Comparison of ENCODE assay signal across 1 cellular context in the genomic region with DNA sequence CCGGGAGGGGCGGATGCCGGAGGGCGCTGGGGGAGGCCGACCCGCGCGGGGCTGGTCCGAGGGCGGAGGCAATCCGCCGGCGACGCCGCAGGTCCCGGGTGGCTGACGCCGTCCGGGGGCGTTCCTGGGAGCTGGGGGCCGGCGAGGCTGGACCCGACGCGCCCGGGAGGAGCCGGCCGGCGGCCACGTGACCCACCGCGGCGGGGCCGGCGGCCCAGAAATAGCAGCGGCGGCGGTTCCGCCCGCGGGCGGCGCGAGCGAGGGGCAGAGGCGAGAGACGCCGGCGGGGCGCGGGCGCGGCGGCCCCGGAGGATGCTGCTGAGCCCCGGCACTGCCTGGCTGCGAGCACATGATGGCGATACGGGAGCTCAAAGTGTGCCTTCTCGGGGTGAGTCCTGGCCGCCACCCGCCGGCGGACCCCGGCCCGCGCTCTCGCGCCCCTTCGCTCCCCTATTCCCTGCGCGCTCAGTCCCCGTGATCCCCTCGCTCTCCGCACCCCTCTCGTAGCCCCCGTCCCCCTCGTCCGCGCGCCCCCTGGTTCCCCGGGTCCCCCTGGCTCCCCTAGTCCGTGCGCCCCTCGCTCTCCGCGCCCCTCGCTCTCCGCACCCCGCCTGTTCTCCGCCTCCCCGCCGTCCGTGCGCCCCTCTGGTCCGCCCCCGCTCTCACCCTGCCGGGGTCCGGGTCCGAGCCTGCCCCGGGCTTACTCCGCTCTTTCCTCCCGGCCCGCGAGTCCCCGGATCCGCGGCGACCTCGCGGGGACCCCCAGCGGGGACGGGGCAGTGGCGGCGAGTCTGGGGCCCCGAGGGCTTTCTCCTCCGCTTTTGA.
A peak's percentile ranks its signal among the peaks of the same experiment; 100 is the strongest.
TF ChIP-seq lines count a peak whose summit lies in the region.

A gene with protein sequence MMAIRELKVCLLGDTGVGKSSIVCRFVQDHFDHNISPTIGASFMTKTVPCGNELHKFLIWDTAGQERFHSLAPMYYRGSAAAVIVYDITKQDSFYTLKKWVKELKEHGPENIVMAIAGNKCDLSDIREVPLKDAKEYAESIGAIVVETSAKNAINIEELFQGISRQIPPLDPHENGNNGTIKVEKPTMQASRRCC (plus strand): TSS at position 245 of the 825 bp plus-strand sequence. CDS start 105 bp downstream, at position 350.

TF ChIP-seq in HEK293, 187 proteins besides CTCF, POLR2A, EP300 and RAD21 (continued from another document and continues in another):
- TF ChIP-seq, protein P1, sequence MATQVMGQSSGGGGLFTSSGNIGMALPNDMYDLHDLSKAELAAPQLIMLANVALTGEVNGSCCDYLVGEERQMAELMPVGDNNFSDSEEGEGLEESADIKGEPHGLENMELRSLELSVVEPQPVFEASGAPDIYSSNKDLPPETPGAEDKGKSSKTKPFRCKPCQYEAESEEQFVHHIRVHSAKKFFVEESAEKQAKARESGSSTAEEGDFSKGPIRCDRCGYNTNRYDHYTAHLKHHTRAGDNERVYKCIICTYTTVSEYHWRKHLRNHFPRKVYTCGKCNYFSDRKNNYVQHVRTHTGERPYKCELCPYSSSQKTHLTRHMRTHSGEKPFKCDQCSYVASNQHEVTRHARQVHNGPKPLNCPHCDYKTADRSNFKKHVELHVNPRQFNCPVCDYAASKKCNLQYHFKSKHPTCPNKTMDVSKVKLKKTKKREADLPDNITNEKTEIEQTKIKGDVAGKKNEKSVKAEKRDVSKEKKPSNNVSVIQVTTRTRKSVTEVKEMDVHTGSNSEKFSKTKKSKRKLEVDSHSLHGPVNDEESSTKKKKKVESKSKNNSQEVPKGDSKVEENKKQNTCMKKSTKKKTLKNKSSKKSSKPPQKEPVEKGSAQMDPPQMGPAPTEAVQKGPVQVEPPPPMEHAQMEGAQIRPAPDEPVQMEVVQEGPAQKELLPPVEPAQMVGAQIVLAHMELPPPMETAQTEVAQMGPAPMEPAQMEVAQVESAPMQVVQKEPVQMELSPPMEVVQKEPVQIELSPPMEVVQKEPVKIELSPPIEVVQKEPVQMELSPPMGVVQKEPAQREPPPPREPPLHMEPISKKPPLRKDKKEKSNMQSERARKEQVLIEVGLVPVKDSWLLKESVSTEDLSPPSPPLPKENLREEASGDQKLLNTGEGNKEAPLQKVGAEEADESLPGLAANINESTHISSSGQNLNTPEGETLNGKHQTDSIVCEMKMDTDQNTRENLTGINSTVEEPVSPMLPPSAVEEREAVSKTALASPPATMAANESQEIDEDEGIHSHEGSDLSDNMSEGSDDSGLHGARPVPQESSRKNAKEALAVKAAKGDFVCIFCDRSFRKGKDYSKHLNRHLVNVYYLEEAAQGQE (tag by site-specific recombination; IDR thresholded peaks at IDR 0.05): no peak
- TF ChIP-seq ZEB2 (tag by site-specific recombination; IDR thresholded peaks at IDR 0.05) (peak; percentile 41; the same call in 1 of the 2 replicates), ZSCAN30 (tag by site-specific recombination; IDR thresholded peaks at IDR 0.05) (0 out of 2 replicates have a peak, but pooled peaks have one; percentile 49), KLF16 (tag by site-specific recombination; IDR thresholded peaks at IDR 0.05) (peak; percentile 39; the same call in 1 of the 2 replicates), EGR2 (tag by site-specific recombination; IDR thresholded peaks at IDR 0.05; ENCODE audit: low read depth) (0 out of 2 replicates have a peak, but pooled peaks have one; percentile 6), ZIC2 (tag by site-specific recombination; IDR thresholded peaks at IDR 0.05) (peak; percentile 58), ZFHX2 (tag by site-specific recombination; conservative IDR thresholded peaks at IDR 0.05) (peak; percentile 61), ZNF266 (tag by site-specific recombination; IDR thresholded peaks at IDR 0.05; ENCODE audit: low read depth) (no peak), IKZF3 (tag by site-specific recombination; IDR thresholded peaks at IDR 0.05) (0 out of 2 replicates have a peak, but pooled peaks have one; percentile 34), GLIS1 (tag by site-specific recombination; IDR thresholded peaks at IDR 0.05) (peak; percentile 69), ZNF184 (tag by site-specific recombination; IDR thresholded peaks at IDR 0.05) (no peak), ZNF555 (tag by site-specific recombination; conservative IDR thresholded peaks at IDR 0.05) (no peak), ZBTB20 (tag by site-specific recombination; IDR thresholded peaks at IDR 0.05) (peak; percentile 66), ZNF248 (tag by site-specific recombination; IDR thresholded peaks at IDR 0.05) (no peak), SCRT2 (tag by site-specific recombination; IDR thresholded peaks at IDR 0.05) (no peak), KLF10 (tag by site-specific recombination; IDR thresholded peaks at IDR 0.05) (peak; percentile 19; the same call in 1 of the 2 replicates), YY2 (tag by site-specific recombination; IDR thresholded peaks at IDR 0.05) (peak; percentile 32; the same call in 1 of the 2 replicates), ZBTB8A (tag by site-specific recombination; IDR thresholded peaks at IDR 0.05) (peak; percentile 27; the same call in 1 of the 2 replicates), ZBTB48 (tag by site-specific recombination; IDR thresholded peaks at IDR 0.05) (0 out of 2 replicates have a peak, but pooled peaks have one; percentile 17), ZNF777 (tag by site-specific recombination; IDR thresholded peaks at IDR 0.05; ENCODE audit: borderline replicate concordance) (peak; percentile 83), ZNF623 (tag by site-specific recombination; IDR thresholded peaks at IDR 0.05) (no peak), GLIS2 (tag by site-specific recombination; IDR thresholded peaks at IDR 0.05) (peak; percentile 88), ZNF335 (tag by site-specific recombination; conservative IDR thresholded peaks at IDR 0.05) (peak; percentile 40; the same call in 1 of the 2 replicates), ZNF157 (tag by site-specific recombination; IDR thresholded peaks at IDR 0.05) (no peak), ZBTB7A (tag by site-specific recombination; IDR thresholded peaks at IDR 0.05; ENCODE audit: low read depth) (peak; percentile 49), ZFP69B (tag by site-specific recombination; IDR thresholded peaks at IDR 0.05) (0 out of 2 replicates have a peak, but pooled peaks have one; percentile 3), ZNF2 (tag by site-specific recombination; IDR thresholded peaks at IDR 0.05) (peak; percentile 32; the same call in 1 of the 2 replicates), ZXDB (tag by site-specific recombination; IDR thresholded peaks at IDR 0.05) (peak; percentile 34)
- TF ChIP-seq, protein P2, sequence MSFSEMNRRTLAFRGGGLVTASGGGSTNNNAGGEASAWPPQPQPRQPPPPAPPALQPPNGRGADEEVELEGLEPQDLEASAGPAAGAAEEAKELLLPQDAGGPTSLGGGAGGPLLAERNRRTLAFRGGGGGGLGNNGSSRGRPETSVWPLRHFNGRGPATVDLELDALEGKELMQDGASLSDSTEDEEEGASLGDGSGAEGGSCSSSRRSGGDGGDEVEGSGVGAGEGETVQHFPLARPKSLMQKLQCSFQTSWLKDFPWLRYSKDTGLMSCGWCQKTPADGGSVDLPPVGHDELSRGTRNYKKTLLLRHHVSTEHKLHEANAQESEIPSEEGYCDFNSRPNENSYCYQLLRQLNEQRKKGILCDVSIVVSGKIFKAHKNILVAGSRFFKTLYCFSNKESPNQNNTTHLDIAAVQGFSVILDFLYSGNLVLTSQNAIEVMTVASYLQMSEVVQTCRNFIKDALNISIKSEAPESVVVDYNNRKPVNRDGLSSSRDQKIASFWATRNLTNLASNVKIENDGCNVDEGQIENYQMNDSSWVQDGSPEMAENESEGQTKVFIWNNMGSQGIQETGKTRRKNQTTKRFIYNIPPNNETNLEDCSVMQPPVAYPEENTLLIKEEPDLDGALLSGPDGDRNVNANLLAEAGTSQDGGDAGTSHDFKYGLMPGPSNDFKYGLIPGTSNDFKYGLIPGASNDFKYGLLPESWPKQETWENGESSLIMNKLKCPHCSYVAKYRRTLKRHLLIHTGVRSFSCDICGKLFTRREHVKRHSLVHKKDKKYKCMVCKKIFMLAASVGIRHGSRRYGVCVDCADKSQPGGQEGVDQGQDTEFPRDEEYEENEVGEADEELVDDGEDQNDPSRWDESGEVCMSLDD (tag by site-specific recombination; IDR thresholded peaks at IDR 0.05): peak; percentile 93
- TF ChIP-seq, protein P3, sequence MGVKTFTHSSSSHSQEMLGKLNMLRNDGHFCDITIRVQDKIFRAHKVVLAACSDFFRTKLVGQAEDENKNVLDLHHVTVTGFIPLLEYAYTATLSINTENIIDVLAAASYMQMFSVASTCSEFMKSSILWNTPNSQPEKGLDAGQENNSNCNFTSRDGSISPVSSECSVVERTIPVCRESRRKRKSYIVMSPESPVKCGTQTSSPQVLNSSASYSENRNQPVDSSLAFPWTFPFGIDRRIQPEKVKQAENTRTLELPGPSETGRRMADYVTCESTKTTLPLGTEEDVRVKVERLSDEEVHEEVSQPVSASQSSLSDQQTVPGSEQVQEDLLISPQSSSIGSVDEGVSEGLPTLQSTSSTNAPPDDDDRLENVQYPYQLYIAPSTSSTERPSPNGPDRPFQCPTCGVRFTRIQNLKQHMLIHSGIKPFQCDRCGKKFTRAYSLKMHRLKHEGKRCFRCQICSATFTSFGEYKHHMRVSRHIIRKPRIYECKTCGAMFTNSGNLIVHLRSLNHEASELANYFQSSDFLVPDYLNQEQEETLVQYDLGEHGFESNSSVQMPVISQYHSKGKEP (tag by site-specific recombination; IDR thresholded peaks at IDR 0.05): no peak
- TF ChIP-seq, protein P4, sequence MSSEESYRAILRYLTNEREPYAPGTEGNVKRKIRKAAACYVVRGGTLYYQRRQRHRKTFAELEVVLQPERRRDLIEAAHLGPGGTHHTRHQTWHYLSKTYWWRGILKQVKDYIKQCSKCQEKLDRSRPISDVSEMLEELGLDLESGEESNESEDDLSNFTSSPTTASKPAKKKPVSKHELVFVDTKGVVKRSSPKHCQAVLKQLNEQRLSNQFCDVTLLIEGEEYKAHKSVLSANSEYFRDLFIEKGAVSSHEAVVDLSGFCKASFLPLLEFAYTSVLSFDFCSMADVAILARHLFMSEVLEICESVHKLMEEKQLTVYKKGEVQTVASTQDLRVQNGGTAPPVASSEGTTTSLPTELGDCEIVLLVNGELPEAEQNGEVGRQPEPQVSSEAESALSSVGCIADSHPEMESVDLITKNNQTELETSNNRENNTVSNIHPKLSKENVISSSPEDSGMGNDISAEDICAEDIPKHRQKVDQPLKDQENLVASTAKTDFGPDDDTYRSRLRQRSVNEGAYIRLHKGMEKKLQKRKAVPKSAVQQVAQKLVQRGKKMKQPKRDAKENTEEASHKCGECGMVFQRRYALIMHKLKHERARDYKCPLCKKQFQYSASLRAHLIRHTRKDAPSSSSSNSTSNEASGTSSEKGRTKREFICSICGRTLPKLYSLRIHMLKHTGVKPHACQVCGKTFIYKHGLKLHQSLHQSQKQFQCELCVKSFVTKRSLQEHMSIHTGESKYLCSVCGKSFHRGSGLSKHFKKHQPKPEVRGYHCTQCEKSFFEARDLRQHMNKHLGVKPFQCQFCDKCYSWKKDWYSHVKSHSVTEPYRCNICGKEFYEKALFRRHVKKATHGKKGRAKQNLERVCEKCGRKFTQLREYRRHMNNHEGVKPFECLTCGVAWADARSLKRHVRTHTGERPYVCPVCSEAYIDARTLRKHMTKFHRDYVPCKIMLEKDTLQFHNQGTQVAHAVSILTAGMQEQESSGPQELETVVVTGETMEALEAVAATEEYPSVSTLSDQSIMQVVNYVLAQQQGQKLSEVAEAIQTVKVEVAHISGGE (tag by site-specific recombination; conservative IDR thresholded peaks at IDR 0.05; ENCODE audit: low read depth): peak; percentile 75
- TF ChIP-seq, protein P5, sequence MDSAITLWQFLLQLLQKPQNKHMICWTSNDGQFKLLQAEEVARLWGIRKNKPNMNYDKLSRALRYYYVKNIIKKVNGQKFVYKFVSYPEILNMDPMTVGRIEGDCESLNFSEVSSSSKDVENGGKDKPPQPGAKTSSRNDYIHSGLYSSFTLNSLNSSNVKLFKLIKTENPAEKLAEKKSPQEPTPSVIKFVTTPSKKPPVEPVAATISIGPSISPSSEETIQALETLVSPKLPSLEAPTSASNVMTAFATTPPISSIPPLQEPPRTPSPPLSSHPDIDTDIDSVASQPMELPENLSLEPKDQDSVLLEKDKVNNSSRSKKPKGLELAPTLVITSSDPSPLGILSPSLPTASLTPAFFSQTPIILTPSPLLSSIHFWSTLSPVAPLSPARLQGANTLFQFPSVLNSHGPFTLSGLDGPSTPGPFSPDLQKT (IDR thresholded peaks at IDR 0.05; ENCODE audit: borderline replicate concordance, low read depth, low read length): no peak
- TF ChIP-seq, protein P6, sequence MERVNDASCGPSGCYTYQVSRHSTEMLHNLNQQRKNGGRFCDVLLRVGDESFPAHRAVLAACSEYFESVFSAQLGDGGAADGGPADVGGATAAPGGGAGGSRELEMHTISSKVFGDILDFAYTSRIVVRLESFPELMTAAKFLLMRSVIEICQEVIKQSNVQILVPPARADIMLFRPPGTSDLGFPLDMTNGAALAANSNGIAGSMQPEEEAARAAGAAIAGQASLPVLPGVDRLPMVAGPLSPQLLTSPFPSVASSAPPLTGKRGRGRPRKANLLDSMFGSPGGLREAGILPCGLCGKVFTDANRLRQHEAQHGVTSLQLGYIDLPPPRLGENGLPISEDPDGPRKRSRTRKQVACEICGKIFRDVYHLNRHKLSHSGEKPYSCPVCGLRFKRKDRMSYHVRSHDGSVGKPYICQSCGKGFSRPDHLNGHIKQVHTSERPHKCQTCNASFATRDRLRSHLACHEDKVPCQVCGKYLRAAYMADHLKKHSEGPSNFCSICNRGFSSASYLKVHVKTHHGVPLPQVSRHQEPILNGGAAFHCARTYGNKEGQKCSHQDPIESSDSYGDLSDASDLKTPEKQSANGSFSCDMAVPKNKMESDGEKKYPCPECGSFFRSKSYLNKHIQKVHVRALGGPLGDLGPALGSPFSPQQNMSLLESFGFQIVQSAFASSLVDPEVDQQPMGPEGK (tag by site-specific recombination; IDR thresholded peaks at IDR 0.05): peak; percentile 44; the same call in 1 of the 2 replicates
- TF ChIP-seq, protein P7, sequence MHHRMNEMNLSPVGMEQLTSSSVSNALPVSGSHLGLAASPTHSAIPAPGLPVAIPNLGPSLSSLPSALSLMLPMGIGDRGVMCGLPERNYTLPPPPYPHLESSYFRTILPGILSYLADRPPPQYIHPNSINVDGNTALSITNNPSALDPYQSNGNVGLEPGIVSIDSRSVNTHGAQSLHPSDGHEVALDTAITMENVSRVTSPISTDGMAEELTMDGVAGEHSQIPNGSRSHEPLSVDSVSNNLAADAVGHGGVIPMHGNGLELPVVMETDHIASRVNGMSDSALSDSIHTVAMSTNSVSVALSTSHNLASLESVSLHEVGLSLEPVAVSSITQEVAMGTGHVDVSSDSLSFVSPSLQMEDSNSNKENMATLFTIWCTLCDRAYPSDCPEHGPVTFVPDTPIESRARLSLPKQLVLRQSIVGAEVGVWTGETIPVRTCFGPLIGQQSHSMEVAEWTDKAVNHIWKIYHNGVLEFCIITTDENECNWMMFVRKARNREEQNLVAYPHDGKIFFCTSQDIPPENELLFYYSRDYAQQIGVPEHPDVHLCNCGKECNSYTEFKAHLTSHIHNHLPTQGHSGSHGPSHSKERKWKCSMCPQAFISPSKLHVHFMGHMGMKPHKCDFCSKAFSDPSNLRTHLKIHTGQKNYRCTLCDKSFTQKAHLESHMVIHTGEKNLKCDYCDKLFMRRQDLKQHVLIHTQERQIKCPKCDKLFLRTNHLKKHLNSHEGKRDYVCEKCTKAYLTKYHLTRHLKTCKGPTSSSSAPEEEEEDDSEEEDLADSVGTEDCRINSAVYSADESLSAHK (tag by site-specific recombination; IDR thresholded peaks at IDR 0.05): 0 out of 2 replicates have a peak, but pooled peaks have one; percentile 45
